8 cellular contexts compared by ENCODE assay signal in the genomic region with DNA sequence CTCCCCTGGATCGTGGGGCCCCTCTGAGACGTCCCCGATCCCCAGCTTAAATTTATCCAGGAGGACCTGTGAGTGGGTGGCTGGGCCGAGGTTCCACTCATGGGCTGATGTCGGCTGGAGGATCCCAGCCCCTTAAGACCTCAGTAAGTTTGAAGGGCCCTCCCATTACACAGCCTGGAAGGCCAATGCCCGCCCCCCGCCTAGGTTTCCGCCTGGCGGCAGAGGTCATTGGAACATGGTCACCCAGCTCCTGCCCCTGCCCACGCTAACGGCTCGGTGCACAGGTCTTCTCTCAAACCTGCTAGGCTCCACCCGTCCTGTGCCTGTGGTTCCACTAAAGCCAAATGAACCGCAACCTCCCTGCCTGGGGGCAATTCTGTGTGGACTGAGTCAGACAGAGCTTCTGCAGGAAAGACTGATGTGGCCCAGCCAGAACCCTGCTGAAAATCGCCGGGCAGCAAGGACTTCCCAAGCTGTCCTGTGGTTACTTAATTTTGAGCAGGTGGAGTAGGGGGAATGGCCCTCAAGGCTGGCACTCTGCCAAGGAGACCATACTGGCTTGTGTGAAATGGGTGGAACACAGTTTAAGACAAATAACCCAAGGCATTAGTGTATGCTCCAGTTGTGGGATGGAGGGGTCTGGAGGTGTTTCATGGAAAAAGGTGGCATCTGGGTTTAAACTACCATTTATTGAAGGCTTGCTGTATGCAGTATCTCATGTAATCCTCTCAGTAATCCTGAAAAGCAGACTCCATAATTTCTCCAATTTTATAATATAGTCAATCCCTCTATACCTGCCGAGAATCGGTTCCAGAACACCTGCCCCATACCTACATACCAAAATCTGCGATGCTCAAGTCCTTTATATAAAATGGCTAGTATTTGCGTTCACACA. TPM values are rescaled to one million over a fixed set of nuclear protein-coding genes. Genes with fewer than 3 reads are reported as not detected.
A peak's percentile ranks its signal among the peaks of the same experiment; 100 is the strongest.
DNase-seq lines count a peak whose midpoint lies in the region; ATAC-seq and TF ChIP-seq lines count a peak whose summit lies in the region.

No MANE protein-coding gene starts in this region.

- H3K4me1 Mint-ChIP-seq in naive thymus-derived CD4-positive, alpha-beta T cell = peaks cover 5 to 26% (median 18%) of the 10 kb centered on the region in 7 donors

- H3K36me3 ChIP-seq in esophagus (ENCODE audit: control insufficient read depth in 2 of 2, insufficient read depth in 2 of 2, low read length in 1 of 2) (no peaks in the 10 kb centered on the region), thyroid gland (no peaks in the 10 kb centered on the region)
- no peaks in the 10 kb centered on the region for H3K36me3 ChIP-seq in naive thymus-derived CD4-positive, alpha-beta T cell (ENCODE audit: control insufficient read depth in 2 of 3, insufficient read depth in 3 of 3, low read length in 3 of 3)

- H3K4me3 ChIP-seq in GM12865 (ENCODE audit: low read depth, low read length) (peak overlapping the region; percentile 98), esophagus (ENCODE audit: low read depth in 1 of 2, low read length in 2 of 2) (peak overlapping the region; percentile 46 to 67), thyroid gland (replicated peaks in 1 of 3) (peak overlapping the region in 2 of 3 donors; percentile 5 to 68)
- peak overlapping the region; percentile 46 for H3K4me3 ChIP-seq in naive thymus-derived CD4-positive, alpha-beta T cell (ENCODE audit: low read length)

- 38 to 39% methylated on average over 20 of the region's 20 CpGs for WGBS in esophagus, 2 donors
- 29 to 37% methylated on average over 14 to 19 of the region's 20 CpGs for WGBS in thyroid gland, 2 donors

- no peaks in the 10 kb centered on the region for H3K9me3 Mint-ChIP-seq in naive thymus-derived CD4-positive, alpha-beta T cell

- H3K4me1 ChIP-seq in esophagus (ENCODE audit: control insufficient read depth in 2 of 2, insufficient read depth in 2 of 2, low read length in 1 of 2) (peaks cover 4% of the 10 kb centered on the region in 2 donors), thyroid gland (peaks cover 6 to 19% of the 10 kb centered on the region in 2 donors)
- peaks cover 7 to 9% of the 10 kb centered on the region in 2 donors for H3K4me1 ChIP-seq in naive thymus-derived CD4-positive, alpha-beta T cell (ENCODE audit: control insufficient read depth in 2 of 2, insufficient read depth in 2 of 2, low read length in 2 of 2)

- peak overlapping the region; percentile 62 to 74 for H3K27ac ChIP-seq in esophagus (ENCODE audit: low read depth in 2 of 2, low read length in 1 of 2)
- peak overlapping the region; percentile 46 for H3K27ac ChIP-seq in naive thymus-derived CD4-positive, alpha-beta T cell (ENCODE audit: low read depth, low read length)
- peak overlapping the region; percentile 42 to 81 (median 46) for H3K27ac ChIP-seq in thyroid gland

- H3K27me3 ChIP-seq in esophagus (ENCODE audit: control insufficient read depth in 1 of 2, insufficient read depth in 2 of 2, low read length in 2 of 2) (no peaks in the 10 kb centered on the region), thyroid gland (no peaks in the 10 kb centered on the region)
- H3K27me3 ChIP-seq in naive thymus-derived CD4-positive, alpha-beta T cell (ENCODE audit: control insufficient read depth in 2 of 2, insufficient read depth in 2 of 2, low read length in 2 of 2) = no peaks in the 10 kb centered on the region

- H3K4me3 Mint-ChIP-seq in naive thymus-derived CD4-positive, alpha-beta T cell = peak overlapping the region; percentile 69 to 92 (median 86)

- peaks cover 0 to 6% (median 0%) of the 10 kb centered on the region in 5 donors for H3K36me3 Mint-ChIP-seq in naive thymus-derived CD4-positive, alpha-beta T cell

- ATAC-seq in HG02970 (IDR thresholded peaks at IDR 0.05; ENCODE audit: low FRiP score, unreplicated experiment) = peak; percentile 7
- ATAC-seq in naive thymus-derived CD4-positive, alpha-beta T cell = no peak
- no peak for ATAC-seq in GM18511 (IDR thresholded peaks at IDR 0.05; ENCODE audit: unreplicated experiment)

- CTCF ChIA-PET in naive thymus-derived CD4-positive, alpha-beta T cell (lab: Charles Lee) = no interaction called here

- DNase-seq in GM12865 (ENCODE audit: low read depth) = peak; percentile 10
- DNase-seq in NCI-H82 treated with DMSO at 0.1 percent for 48 hours (lab: John Stamatoyannopoulos, UW; ENCODE audit: unreplicated experiment) = peak; percentile 36
- DNase-seq in activated CD8-positive, alpha-beta memory T cell treated with anti-CD3 and anti-CD28 coated beads for 48 hours (ENCODE audit: low read depth in 2 of 3, low spot score in 2 of 3) = peak; percentile 11 to 24 (median 20)
- peak in 6 of 9 donors; percentile 1 to 36 (median 6) for DNase-seq in naive thymus-derived CD4-positive, alpha-beta T cell
- peak; percentile 64 to 69 for DNase-seq in thyroid gland

- peaks cover 0 to 40% (median 0%) of the 10 kb centered on the region in 5 donors for H3K27me3 Mint-ChIP-seq in naive thymus-derived CD4-positive, alpha-beta T cell

- intact Hi-C loops in naive thymus-derived CD4-positive, alpha-beta T cell (cut with micrococcal nuclease) = loop anchor here (1.0 to 10.0 kb wide), 16 partner anchors 87 to 1779 kb away; a partner anchor contains a TSS
- intact Hi-C loops in thyroid gland (cut with DNase I) = no loop called here

- TF ChIP-seq POLR2A in thyroid gland (IDR thresholded peaks at IDR 0.05) = no peak

- TF ChIP-seq CTCF in GM12865 (IDR thresholded peaks at IDR 0.05; ENCODE audit: insufficient read depth, low read depth, low read length, missing control alignments) = no peak
- no peak for TF ChIP-seq CTCF in thyroid gland (IDR thresholded peaks at IDR 0.05)

- H3K9me3 ChIP-seq in esophagus (ENCODE audit: control insufficient read depth in 2 of 2, insufficient read depth in 1 of 2, low read depth in 1 of 2, low read length in 1 of 2) = no peaks in the 10 kb centered on the region
- H3K9me3 ChIP-seq in naive thymus-derived CD4-positive, alpha-beta T cell (ENCODE audit: control insufficient read depth in 2 of 3, low read length in 3 of 3) = no peaks in the 10 kb centered on the region
- no peaks in the 10 kb centered on the region for H3K9me3 ChIP-seq in thyroid gland

- peak overlapping the region in 8 of 9 donors; percentile 36 to 89 (median 58) for H3K27ac Mint-ChIP-seq in naive thymus-derived CD4-positive, alpha-beta T cell

- POLR2A ChIA-PET in naive thymus-derived CD4-positive, alpha-beta T cell (lab: Charles Lee) = interaction anchor here (1.0 to 1.7 kb wide), 2 partner anchors 88 to 123 kb away, joined by 4 to 9 read pairs; a partner anchor contains a TSS

RNA-seq across cellular contexts. Expression of a gene that starts 0.9 kb away (rescaled TPM):
- polyA plus RNA-seq in esophagus = 1 to 10 TPM; 2.6 to 2.8 TPM
- total RNA-seq in naive thymus-derived CD4-positive, alpha-beta T cell = 1 to 10 TPM; 3.9 to 5.0 (median 4.5) TPM
- 1 to 10 TPM in 1 of 2 donors, under 1 TPM in 1; 0.99 to 1.6 TPM for polyA plus RNA-seq in naive thymus-derived CD4-positive, alpha-beta T cell
- total RNA-seq in thyroid gland = 1 to 10 TPM; 3.6 to 5.8 (median 4.4) TPM

Comparison
In these comparisons a context has a peak if more than half of its experiments do, and no peak if none do; other contexts are left out.
1. DNase-seq: peak in every context shown above with its lines; median percentile 66 in thyroid gland; 36 in NCI-H82 treated with DMSO at 0.1 percent for 48 hours; 20 in activated CD8-positive, alpha-beta memory T cell treated with anti-CD3 and anti-CD28 coated beads for 48 hours; 10 in GM12865; 6 in naive thymus-derived CD4-positive, alpha-beta T cell.
2. H3K4me3 ChIP-seq: peak in every context shown above with its lines; median percentile 98 in GM12865; 56 in esophagus; 46 in naive thymus-derived CD4-positive, alpha-beta T cell; 36 in thyroid gland.